Comparison of ENCODE assay signal across 1 cellular context in genomic region chr18:9321017-9321452, GRCh38.
TF ChIP-seq lines count a peak whose summit lies in the region.

No MANE protein-coding gene starts in this region.

TF ChIP-seq in K562, 482 proteins besides CTCF, POLR2A, EP300 and RAD21 (continued from another document):
- TF ChIP-seq MBD1 (CRISPR knock-in tag; IDR thresholded peaks at IDR 0.05) (peak; percentile 21; the same call in 1 of the 2 replicates), CBFA2T2 (conservative IDR thresholded peaks at IDR 0.05) (peak; percentile 73), DNMT1 (IDR thresholded peaks at IDR 0.05) (no peak), BRD9 (IDR thresholded peaks at IDR 0.05; ENCODE audit: low read depth, partially characterized antibody) (no peak), ZZZ3 (IDR thresholded peaks at IDR 0.05) (no peak), ZNF318 (IDR thresholded peaks at IDR 0.05; ENCODE audit: borderline replicate concordance in 1 of 2, low read depth in 1 of 2) (no peak), MAFK (IDR thresholded peaks at IDR 0.05; ENCODE audit: low read length) (no peak)
